In the genomic region with DNA sequence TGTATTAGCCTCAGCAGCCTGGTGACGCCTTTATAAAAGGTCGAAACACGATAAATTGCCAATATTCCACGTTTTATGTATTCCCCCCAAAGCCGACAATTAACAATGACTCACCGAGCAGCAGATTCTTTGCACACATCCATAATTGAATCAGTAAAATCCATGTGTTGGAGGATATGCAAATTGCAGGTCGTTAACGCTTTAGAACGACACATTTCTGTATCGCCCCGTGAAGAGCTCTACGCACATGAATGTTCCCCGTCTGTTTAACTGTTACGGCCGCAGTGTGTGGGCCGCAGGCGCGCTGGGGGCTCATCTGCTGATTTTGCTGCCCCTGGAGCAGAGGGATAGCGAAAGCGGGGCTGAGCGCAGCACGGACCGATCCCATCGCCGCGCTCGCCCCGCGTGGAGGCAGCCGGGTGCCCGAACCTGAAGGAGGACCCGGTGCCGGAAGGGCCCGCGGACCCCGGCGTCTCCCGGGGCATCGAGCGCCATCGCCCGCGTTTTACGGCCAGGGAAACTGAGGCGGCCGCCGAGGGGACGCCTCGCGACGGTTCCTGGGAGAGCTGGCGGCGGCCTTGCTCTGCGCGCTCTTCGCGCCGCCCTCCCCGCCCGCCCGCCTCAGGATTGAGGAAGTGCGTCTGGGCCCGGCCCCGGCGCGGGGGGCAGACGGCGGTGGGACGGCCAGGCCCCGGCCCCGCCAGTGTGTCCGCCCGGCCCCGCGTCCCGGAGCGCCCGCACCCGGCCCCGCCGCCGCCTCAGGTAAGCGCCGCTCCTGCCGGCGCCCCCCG, we compare ENCODE assay signal across 1 cellular context.
TF ChIP-seq lines count a peak whose summit lies in the region.

A gene with protein sequence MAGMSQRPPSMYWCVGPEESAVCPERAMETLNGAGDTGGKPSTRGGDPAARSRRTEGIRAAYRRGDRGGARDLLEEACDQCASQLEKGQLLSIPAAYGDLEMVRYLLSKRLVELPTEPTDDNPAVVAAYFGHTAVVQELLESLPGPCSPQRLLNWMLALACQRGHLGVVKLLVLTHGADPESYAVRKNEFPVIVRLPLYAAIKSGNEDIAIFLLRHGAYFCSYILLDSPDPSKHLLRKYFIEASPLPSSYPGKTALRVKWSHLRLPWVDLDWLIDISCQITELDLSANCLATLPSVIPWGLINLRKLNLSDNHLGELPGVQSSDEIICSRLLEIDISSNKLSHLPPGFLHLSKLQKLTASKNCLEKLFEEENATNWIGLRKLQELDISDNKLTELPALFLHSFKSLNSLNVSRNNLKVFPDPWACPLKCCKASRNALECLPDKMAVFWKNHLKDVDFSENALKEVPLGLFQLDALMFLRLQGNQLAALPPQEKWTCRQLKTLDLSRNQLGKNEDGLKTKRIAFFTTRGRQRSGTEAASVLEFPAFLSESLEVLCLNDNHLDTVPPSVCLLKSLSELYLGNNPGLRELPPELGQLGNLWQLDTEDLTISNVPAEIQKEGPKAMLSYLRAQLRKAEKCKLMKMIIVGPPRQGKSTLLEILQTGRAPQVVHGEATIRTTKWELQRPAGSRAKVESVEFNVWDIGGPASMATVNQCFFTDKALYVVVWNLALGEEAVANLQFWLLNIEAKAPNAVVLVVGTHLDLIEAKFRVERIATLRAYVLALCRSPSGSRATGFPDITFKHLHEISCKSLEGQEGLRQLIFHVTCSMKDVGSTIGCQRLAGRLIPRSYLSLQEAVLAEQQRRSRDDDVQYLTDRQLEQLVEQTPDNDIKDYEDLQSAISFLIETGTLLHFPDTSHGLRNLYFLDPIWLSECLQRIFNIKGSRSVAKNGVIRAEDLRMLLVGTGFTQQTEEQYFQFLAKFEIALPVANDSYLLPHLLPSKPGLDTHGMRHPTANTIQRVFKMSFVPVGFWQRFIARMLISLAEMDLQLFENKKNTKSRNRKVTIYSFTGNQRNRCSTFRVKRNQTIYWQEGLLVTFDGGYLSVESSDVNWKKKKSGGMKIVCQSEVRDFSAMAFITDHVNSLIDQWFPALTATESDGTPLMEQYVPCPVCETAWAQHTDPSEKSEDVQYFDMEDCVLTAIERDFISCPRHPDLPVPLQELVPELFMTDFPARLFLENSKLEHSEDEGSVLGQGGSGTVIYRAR (N-terminal part only) (plus strand): TSS at position 668 of the 791 bp plus-strand sequence. CDS start 5,276 bp downstream, outside the sequence.

TF ChIP-seq in HCT116, 20 proteins besides CTCF, POLR2A, EP300 and RAD21 (continued from another document):
- TF ChIP-seq YY1 (IDR thresholded peaks at IDR 0.05; ENCODE audit: extremely low read depth, insufficient replicate concordance, low read depth, low read length), result peak; percentile 3
- no peak for TF ChIP-seq ELF1 (IDR thresholded peaks at IDR 0.05; ENCODE audit: borderline replicate concordance, low read depth)
- TF ChIP-seq SIN3A (IDR thresholded peaks at IDR 0.05; ENCODE audit: low read depth), result no peak; the same call in 1 of the 2 replicates
TF ChIP-seq in HCT116: peak in this region for 4.
